Comparison of ENCODE assay signal across 16 cellular contexts in the genomic region with DNA sequence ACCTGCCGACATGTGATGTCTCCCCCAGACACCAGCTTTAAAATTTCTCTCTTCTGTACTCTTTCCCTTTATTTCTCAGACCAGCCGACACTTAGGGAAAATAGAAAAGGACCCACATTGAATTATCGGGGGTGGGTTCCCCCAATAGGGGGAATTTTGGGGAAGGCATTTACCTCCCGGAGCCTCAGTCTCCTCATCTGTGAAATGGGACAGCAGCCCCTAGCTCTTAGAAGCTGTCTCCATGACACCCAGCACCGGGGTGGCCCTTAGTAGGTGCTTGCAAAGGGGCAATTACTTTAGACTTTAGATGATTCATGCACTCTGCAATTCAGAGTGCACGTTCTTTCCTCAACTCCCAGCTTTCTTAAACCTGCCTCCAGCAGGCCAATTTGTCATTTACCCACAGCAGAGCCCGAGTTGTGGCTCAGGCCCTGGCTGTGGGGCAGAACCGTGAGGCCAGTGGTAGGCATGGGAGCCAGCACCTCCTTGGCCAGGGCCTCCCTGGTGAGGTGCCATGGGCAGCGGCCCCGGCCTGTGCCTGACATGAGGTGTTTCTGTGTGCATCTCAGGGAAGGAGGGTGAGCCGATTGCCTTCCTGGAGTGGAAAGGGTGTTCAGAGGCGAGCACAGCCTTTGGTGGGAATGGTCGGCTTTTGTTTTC. TPM values are rescaled to one million over a fixed set of nuclear protein-coding genes. Genes with fewer than 3 reads are reported as not detected.
A peak's percentile ranks its signal among the peaks of the same experiment; 100 is the strongest.
DNase-seq lines count a peak whose midpoint lies in the region; ATAC-seq and TF ChIP-seq lines count a peak whose summit lies in the region.
"Had no signal": no experiment of that assay in that cellular context is flagged by ENCODE, and none has a peak within 500 bp of the region (broad histone marks: within the 10 kb centered on the region; RNA-seq: fewer than 3 reads in every experiment).

No MANE protein-coding gene starts in this region.

- H3K4me1 ChIP-seq in GM23338 (ENCODE audit: insufficient read depth) (peaks cover 34% of the 10 kb centered on the region), ascending aorta (peaks cover 15 to 24% of the 10 kb centered on the region in 2 donors), left lung (peaks cover 9 to 17% of the 10 kb centered on the region in 2 donors), gastrocnemius medialis (peaks cover 10 to 13% of the 10 kb centered on the region in 2 donors)

- H3K9me2 ChIP-seq in GM23338 (ENCODE audit: insufficient read depth): no peaks in the 10 kb centered on the region

- 0 out of 2 replicates have a peak, but pooled peaks cover 7% of the 10 kb centered on the region for H4K20me1 ChIP-seq in GM23338 (replicated peaks; ENCODE audit: insufficient read depth)

- no peak for TF ChIP-seq POLR2A in gastrocnemius medialis (IDR thresholded peaks at IDR 0.05)

- H3K4me2 ChIP-seq in GM23338: peak overlapping the region; percentile 44

- H3K27me3 ChIP-seq in GM23338 (ENCODE audit: insufficient read depth): no peaks in the 10 kb centered on the region
- H3K27me3 ChIP-seq in ascending aorta: no peaks in the 10 kb centered on the region
- H3K27me3 ChIP-seq in left lung: no peaks in the 10 kb centered on the region
- H3K27me3 ChIP-seq in gastrocnemius medialis: no peaks in the 10 kb centered on the region
- H3K27me3 ChIP-seq: brain microvascular endothelial cell had no signal

- no peak overlapping the region for H2AFZ ChIP-seq in GM23338

- H3K4me1 Mint-ChIP-seq in GM23338: peaks cover 54% of the 10 kb centered on the region
- H3K4me1 Mint-ChIP-seq: natural killer cell; stimulated activated naive CD8-positive, alpha-beta T cell treated with anti-CD3 and anti-CD28 coated beads, Interleukin-15, amount 100 ng/mL, for 72 hours had no signal

- DNase-seq in GM23338 (ENCODE audit: low spot score) (no peak), ascending aorta (ENCODE audit: low spot score in 2 of 2) (no peak), left lung (peak in 1 of 2 donors; percentile 64), gastrocnemius medialis (no peak), NCI-H2171 treated with DMSO at 0.1 percent for 48 hours (lab: John Stamatoyannopoulos, UW) (no peak), HuH-7 (ENCODE audit: low spot score) (no peak), occipital lobe (lab: John Stamatoyannopoulos, UW) (no peak)
- DNase-seq: activated CD4-positive, alpha-beta T cell treated with anti-CD3 and anti-CD28 coated beads, Interleukin-2, amount 50 U/mL, for 4 hours; brain microvascular endothelial cell; Calu3; natural killer cell; NCI-H2029; NCI-H774; small intestine; stimulated activated naive CD8-positive, alpha-beta T cell treated with anti-CD3 and anti-CD28 coated beads, Interleukin-15, amount 100 ng/mL, for 72 hours had no signal

- no peak overlapping the region for H3K4me3 Mint-ChIP-seq in GM23338
- H3K4me3 Mint-ChIP-seq: natural killer cell; stimulated activated naive CD8-positive, alpha-beta T cell treated with anti-CD3 and anti-CD28 coated beads, Interleukin-15, amount 100 ng/mL, for 72 hours had no signal

- H3K9me3 ChIP-seq in ascending aorta (no peaks in the 10 kb centered on the region), left lung (peaks cover 0 to 3% of the 10 kb centered on the region in 2 donors), gastrocnemius medialis (no peaks in the 10 kb centered on the region)

- ATAC-seq in GM23338: peak; percentile 53
- peak; percentile 21 for ATAC-seq in left lung
- ATAC-seq in gastrocnemius medialis: peak in 1 of 2 donors; percentile 30
- no peak for ATAC-seq in HG03442 (IDR thresholded peaks at IDR 0.05; ENCODE audit: unreplicated experiment)
- ATAC-seq: natural killer cell; stimulated activated naive CD8-positive, alpha-beta T cell treated with anti-CD3 and anti-CD28 coated beads, Interleukin-15, amount 100 ng/mL, for 72 hours had no signal

- peaks cover 4% of the 10 kb centered on the region for H3K36me3 ChIP-seq in GM23338 (ENCODE audit: insufficient read depth)
- peaks cover 0 to 12% of the 10 kb centered on the region in 2 donors for H3K36me3 ChIP-seq in ascending aorta
- peaks cover 0 to 32% of the 10 kb centered on the region in 2 donors for H3K36me3 ChIP-seq in left lung
- H3K36me3 ChIP-seq in gastrocnemius medialis: no peaks in the 10 kb centered on the region

- H3K27me3 Mint-ChIP-seq in GM23338 (ENCODE audit: insufficient read depth, low read depth, poor library complexity): peaks cover 5% of the 10 kb centered on the region

- no peaks in the 10 kb centered on the region for H3K79me2 ChIP-seq in GM23338 (replicated peaks; ENCODE audit: insufficient read depth)

- H3K36me3 Mint-ChIP-seq in GM23338 (ENCODE audit: low read depth): peaks cover 63% of the 10 kb centered on the region
- H3K36me3 Mint-ChIP-seq: natural killer cell had no signal

- H3K4me3 ChIP-seq in GM23338: no peak overlapping the region
- H3K4me3 ChIP-seq in ascending aorta: peak overlapping the region in 1 of 2 donors; percentile 20
- H3K4me3 ChIP-seq in left lung: no peak overlapping the region
- H3K4me3 ChIP-seq in gastrocnemius medialis: no peak overlapping the region

- H3F3A ChIP-seq in GM23338 (replicated peaks; ENCODE audit: low read depth): peaks cover 4% of the 10 kb centered on the region; the same call in 1 of the 2 replicates

- intact Hi-C loops in ascending aorta (cut with DNase I) (no loop called here), left lung (cut with DNase I) (no loop called here), gastrocnemius medialis (cut with DNase I; ENCODE audit: low total_unique reads) (loop anchor here (5.0 kb wide), 1 partner anchor 50 kb away; the partner anchor contains the start of gene SH3PXD2B)

- TF ChIP-seq CTCF in GM23338 (conservative IDR thresholded peaks at IDR 0.05; ENCODE audit: low read depth in 2 of 2): no peak
- TF ChIP-seq CTCF in ascending aorta (IDR thresholded peaks at IDR 0.05): no peak
- TF ChIP-seq CTCF in left lung (IDR thresholded peaks at IDR 0.05): no peak
- no peak for TF ChIP-seq CTCF in gastrocnemius medialis (IDR thresholded peaks at IDR 0.05 in 4 of 5, conservative IDR thresholded peaks at IDR 0.05 in 1 of 5)

- H3K9me3 Mint-ChIP-seq in GM23338: peaks cover 8% of the 10 kb centered on the region

- in situ Hi-C loops in gastrocnemius medialis (cut with MboI; ENCODE audit: low sequenced_read_pairs in 4 of 4): no loop called here

- H3K27ac Mint-ChIP-seq in GM23338: peak overlapping the region; percentile 94
- H3K27ac Mint-ChIP-seq: natural killer cell had no signal

- H3K27ac ChIP-seq in GM23338 (ENCODE audit: low read depth) (peak overlapping the region; percentile 79), ascending aorta (peak overlapping the region; percentile 80 to 93), left lung (peak overlapping the region; percentile 28 to 92), gastrocnemius medialis (peak overlapping the region; percentile 44 to 72 (median 60))
- H3K27ac ChIP-seq: brain microvascular endothelial cell had no signal

TF ChIP-seq in GM23338, 12 proteins besides CTCF, POLR2A, EP300 and RAD21 (continues in another document):
- TF ChIP-seq POLR2AphosphoS5 (IDR thresholded peaks at IDR 0.05; ENCODE audit: low read depth) (no peak), EZH2 (IDR thresholded peaks at IDR 0.05; ENCODE audit: low read depth, unreplicated experiment) (no peak), JUNB (IDR thresholded peaks at IDR 0.05; ENCODE audit: unreplicated experiment) (no peak), REST (IDR thresholded peaks at IDR 0.05; ENCODE audit: unreplicated experiment) (no peak), ZNF114 (CRISPR knock-in tag; IDR thresholded peaks at IDR 0.05) (no peak), NANOG (IDR thresholded peaks at IDR 0.05; ENCODE audit: borderline replicate concordance) (no peak), ZNF331 (CRISPR knock-in tag; IDR thresholded peaks at IDR 0.05; ENCODE audit: low read depth) (no peak), STAT1 (IDR thresholded peaks at IDR 0.05; ENCODE audit: unreplicated experiment) (no peak)
- TF ChIP-seq, protein P1, sequence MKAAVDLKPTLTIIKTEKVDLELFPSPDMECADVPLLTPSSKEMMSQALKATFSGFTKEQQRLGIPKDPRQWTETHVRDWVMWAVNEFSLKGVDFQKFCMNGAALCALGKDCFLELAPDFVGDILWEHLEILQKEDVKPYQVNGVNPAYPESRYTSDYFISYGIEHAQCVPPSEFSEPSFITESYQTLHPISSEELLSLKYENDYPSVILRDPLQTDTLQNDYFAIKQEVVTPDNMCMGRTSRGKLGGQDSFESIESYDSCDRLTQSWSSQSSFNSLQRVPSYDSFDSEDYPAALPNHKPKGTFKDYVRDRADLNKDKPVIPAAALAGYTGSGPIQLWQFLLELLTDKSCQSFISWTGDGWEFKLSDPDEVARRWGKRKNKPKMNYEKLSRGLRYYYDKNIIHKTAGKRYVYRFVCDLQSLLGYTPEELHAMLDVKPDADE (IDR thresholded peaks at IDR 0.05): no peak

RNA-seq across cellular contexts. Expression of gene SH3PXD2B, which starts 51.7 kb away (rescaled TPM):
- total RNA-seq in GM23338 (2014; rRNA removed; shearing (Covaris generic)): 50.1 and 52.5 TPM in 2 replicates
- 40.2 and 48.0 TPM in 2 replicates for polyA plus RNA-seq in GM23338 (2016; fragmentation: Nextera tagmentation; extraction: Ambion mirVana)
- total RNA-seq in ascending aorta (60.8 TPM), left lung (10 to 100 TPM; 50.7 to 57.5 TPM), gastrocnemius medialis (10 to 100 TPM in 1 of 4 donors, 1 to 10 TPM in 3; 2.7 to 10.2 (median 4.2) TPM), occipital lobe (17.6 TPM)
